Comparison of ENCODE assay signal across 1 cellular context in genomic region chr11:61756147-61756451, GRCh38.
TF ChIP-seq lines count a peak whose summit lies in the region.

No MANE protein-coding gene starts in this region.

TF ChIP-seq in GM12878, 131 proteins besides CTCF, POLR2A, EP300 and RAD21:
- TF ChIP-seq SMARCA5 (IDR thresholded peaks at IDR 0.05): peak; percentile 75
- peak; percentile 38 for TF ChIP-seq SMAD1 (IDR thresholded peaks at IDR 0.05; ENCODE audit: low read depth, partially characterized antibody)
- TF ChIP-seq RFX5 (IDR thresholded peaks at IDR 0.05; ENCODE audit: low read depth, low read length): no peak
- TF ChIP-seq HDAC6 (IDR thresholded peaks at IDR 0.05; ENCODE audit: unreplicated experiment): no peak
- peak; percentile 89; the same call in 1 of the 2 replicates for TF ChIP-seq MLLT1 (IDR thresholded peaks at IDR 0.05)
- 0 out of 2 replicates have a peak, but pooled peaks have one; percentile 8 for TF ChIP-seq BACH1 (IDR thresholded peaks at IDR 0.05; ENCODE audit: borderline replicate concordance)
- 0 out of 2 replicates have a peak, but pooled peaks have one; percentile 9 for TF ChIP-seq ZNF207 (IDR thresholded peaks at IDR 0.05; ENCODE audit: borderline replicate concordance)
